In the genomic region with DNA sequence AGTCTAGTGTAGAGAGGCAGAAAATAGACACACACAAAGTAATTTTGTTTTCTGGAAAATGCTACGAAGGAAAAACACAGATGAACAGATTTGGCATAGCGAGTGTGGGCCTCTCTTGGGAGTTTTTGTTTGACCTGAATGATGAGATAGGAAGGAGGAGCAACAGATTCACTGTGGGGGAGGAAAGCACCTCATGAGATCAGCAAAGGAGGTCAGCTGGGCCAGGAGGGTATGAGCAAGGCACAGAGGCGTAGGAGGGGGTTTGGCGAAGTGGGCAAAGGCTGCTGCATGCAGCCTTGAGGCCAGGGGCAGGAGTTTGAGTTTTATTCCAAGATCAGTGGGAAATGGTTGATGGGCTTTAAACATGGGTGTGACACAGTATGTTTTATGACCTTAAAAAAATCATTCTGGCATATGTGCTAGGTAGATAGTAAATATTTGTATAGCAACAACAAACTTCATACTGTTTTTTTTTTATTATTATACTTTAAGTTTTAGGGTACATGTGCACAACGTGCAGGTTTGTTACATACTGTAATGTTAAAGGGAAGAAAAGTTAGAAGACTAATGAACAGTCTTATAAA, we compare ENCODE assay signal across 12 cellular contexts.
DNase-seq lines count a peak whose midpoint lies in the region; ATAC-seq and FAIRE-seq lines count a peak whose summit lies in the region.
"Had no signal": no experiment of that assay in that cellular context is flagged by ENCODE, and none has a peak within 500 bp of the region (broad histone marks: within the 10 kb centered on the region; RNA-seq: fewer than 3 reads in every experiment).

No MANE protein-coding gene starts in this region.

- DNase-seq in NCI-H82 (lab: John Stamatoyannopoulos, UW) (peak; percentile 15), NCI-H82 treated with DMSO at 0.1 percent for 48 hours (lab: John Stamatoyannopoulos, UW; ENCODE audit: unreplicated experiment) (no peak), cerebellar cortex (ENCODE audit: low spot score) (peak; percentile 42), NCI-H1436 treated with DMSO at 0.1 percent for 48 hours (lab: John Stamatoyannopoulos, UW) (no peak), RCC 7860 (ENCODE audit: low spot score) (no peak)
- DNase-seq in stimulated activated effector memory CD8-positive, alpha-beta T cell treated with anti-CD3 and anti-CD28 coated beads, Interleukin-12 subunit alpha, Interleukin-12 subunit beta, amount 100 ng/mL, for 72 hours (ENCODE audit: low spot score in 2 of 2), result no peak
- DNase-seq: activated gamma-delta T cell; NK-92 treated with Interleukin-12 subunit alpha and Interleukin-12 subunit beta, amount 100 ng/mL, for 24 hours; stimulated activated CD4-positive, alpha-beta T cell treated with anti-CD3 and anti-CD28 coated beads, Interleukin-2, amount 100 ng/mL, for 48 hours had no signal

- H3K4me3 Mint-ChIP-seq in stimulated activated effector memory CD8-positive, alpha-beta T cell treated with anti-CD3 and anti-CD28 coated beads, Interleukin-12 subunit alpha, Interleukin-12 subunit beta, amount 100 ng/mL, for 72 hours, result peak overlapping the region; percentile 21

- ATAC-seq in HG02852 (IDR thresholded peaks at IDR 0.05; ENCODE audit: unreplicated experiment), result peak; percentile 53
- ATAC-seq in stimulated activated effector memory CD8-positive, alpha-beta T cell treated with anti-CD3 and anti-CD28 coated beads, Interleukin-12 subunit alpha, Interleukin-12 subunit beta, amount 100 ng/mL, for 72 hours, result peak; percentile 96
- no peak for ATAC-seq in GM19324 (IDR thresholded peaks at IDR 0.05; ENCODE audit: low FRiP score, unreplicated experiment)

- FAIRE-seq in RCC 7860 (lab: Jason Lieb, UNC), result no peak
- FAIRE-seq: H1 had no signal

- peaks cover 26% of the 10 kb centered on the region for H3K4me1 Mint-ChIP-seq in stimulated activated effector memory CD8-positive, alpha-beta T cell treated with anti-CD3 and anti-CD28 coated beads, Interleukin-12 subunit alpha, Interleukin-12 subunit beta, amount 100 ng/mL, for 72 hours

- H3K36me3 Mint-ChIP-seq in stimulated activated effector memory CD8-positive, alpha-beta T cell treated with anti-CD3 and anti-CD28 coated beads, Interleukin-12 subunit alpha, Interleukin-12 subunit beta, amount 100 ng/mL, for 72 hours, result no peaks in the 10 kb centered on the region

- peak overlapping the region; percentile 79 for H3K27ac Mint-ChIP-seq in stimulated activated effector memory CD8-positive, alpha-beta T cell treated with anti-CD3 and anti-CD28 coated beads, Interleukin-12 subunit alpha, Interleukin-12 subunit beta, amount 100 ng/mL, for 72 hours

- H3K9me3 Mint-ChIP-seq in stimulated activated effector memory CD8-positive, alpha-beta T cell treated with anti-CD3 and anti-CD28 coated beads, Interleukin-12 subunit alpha, Interleukin-12 subunit beta, amount 100 ng/mL, for 72 hours, result no peaks in the 10 kb centered on the region

Comparison
In these comparisons a context has a peak if more than half of its experiments do, and no peak if none do; other contexts are left out.
1. DNase-seq: peak in NCI-H82 (single experiment) and cerebellar cortex (single experiment); none in NCI-H82 treated with DMSO at 0.1 percent for 48 hours (single experiment), stimulated activated effector memory CD8-positive, alpha-beta T cell treated with anti-CD3 and anti-CD28 coated beads, Interleukin-12 subunit alpha, Interleukin-12 subunit beta, amount 100 ng/mL, for 72 hours (0 of 2), NCI-H1436 treated with DMSO at 0.1 percent for 48 hours (single experiment) and RCC 7860 (single experiment).